Comparison of ENCODE assay signal across 15 cellular contexts in genomic region chr1:55724551-55725325, GRCh38.
DNase-seq lines count a peak whose midpoint lies in the region; ATAC-seq and TF ChIP-seq lines count a peak whose summit lies in the region.
"Had no signal": no experiment of that assay in that cellular context is flagged by ENCODE, and none has a peak within 500 bp of the region (broad histone marks: within the 10 kb centered on the region; RNA-seq: fewer than 3 reads in every experiment).

No MANE protein-coding gene starts in this region.

- H3K36me3 ChIP-seq in mucosa of descending colon (ENCODE audit: low read depth) (no peaks in the 10 kb centered on the region), psoas muscle (ENCODE audit: insufficient read depth in 1 of 2, low read depth in 1 of 2) (no peaks in the 10 kb centered on the region)
- H3K36me3 ChIP-seq: BLaER1 treated with 17β-estradiol and CSF1 and Interleukin-3, amounts not matched to agents 10 nM and 100 nM; upper lobe of right lung had no signal

- H3K27me3 ChIP-seq in psoas muscle (ENCODE audit: insufficient read depth in 3 of 3, low read length in 2 of 3): no peaks in the 10 kb centered on the region
- H3K27me3 ChIP-seq: BLaER1 treated with 17β-estradiol and CSF1 and Interleukin-3, amounts not matched to agents 10 nM and 100 nM; upper lobe of right lung had no signal

- ATAC-seq in mucosa of descending colon (peak; percentile 37), psoas muscle (no peak), HG03095 (IDR thresholded peaks at IDR 0.05; ENCODE audit: unreplicated experiment) (no peak)
- ATAC-seq: stimulated activated effector memory CD8-positive, alpha-beta T cell treated with anti-CD3 and anti-CD28 coated beads, Interleukin-12 subunit alpha, Interleukin-12 subunit beta, amount 100 ng/mL, for 72 hours; upper lobe of right lung had no signal

- intact Hi-C loops in mucosa of descending colon (cut with DNase I, micrococcal nuclease) (no loop called here), psoas muscle (cut with DNase I) (no loop called here)

- in situ Hi-C loops in astrocyte of the cerebellum (cut with HindIII; ENCODE audit: low sequenced_read_pairs): no loop called here

- no peak overlapping the region for H3K27ac ChIP-seq in psoas muscle
- H3K27ac ChIP-seq: BLaER1 treated with 17β-estradiol and CSF1 and Interleukin-3, amounts not matched to agents 10 nM and 100 nM; upper lobe of right lung had no signal

- H3K9me3 ChIP-seq in mucosa of descending colon (no peaks in the 10 kb centered on the region), psoas muscle (no peaks in the 10 kb centered on the region)
- H3K9me3 ChIP-seq: BLaER1 treated with 17β-estradiol and CSF1 and Interleukin-3, amounts not matched to agents 10 nM and 100 nM; upper lobe of right lung had no signal

- no peak overlapping the region for H3K4me3 ChIP-seq in astrocyte of the cerebellum (ENCODE audit: low read depth, low read length)
- H3K4me3 ChIP-seq in mucosa of descending colon: no peak overlapping the region
- no peak overlapping the region for H3K4me3 ChIP-seq in psoas muscle
- H3K4me3 ChIP-seq: BLaER1 treated with 17β-estradiol and CSF1 and Interleukin-3, amounts not matched to agents 10 nM and 100 nM; upper lobe of right lung had no signal

- H3K4me1 ChIP-seq in mucosa of descending colon (ENCODE audit: low read depth) (no peaks in the 10 kb centered on the region), psoas muscle (no peaks in the 10 kb centered on the region)

- no peak for TF ChIP-seq CTCF in astrocyte of the cerebellum (IDR thresholded peaks at IDR 0.05; ENCODE audit: low read depth, low read length, missing control alignments)
- no peak for TF ChIP-seq CTCF in mucosa of descending colon (IDR thresholded peaks at IDR 0.05)
- TF ChIP-seq CTCF in psoas muscle (IDR thresholded peaks at IDR 0.05): no peak

- DNase-seq in AG08396 (ENCODE audit: low spot score) (peak; percentile 64), HS-5 (ENCODE audit: low read depth) (peak; percentile 70), astrocyte of the cerebellum (ENCODE audit: low read depth) (peak; percentile 65), mucosa of descending colon (no peak), psoas muscle (no peak), SHP77 treated with DMSO at 0.1 percent for 48 hours (lab: John Stamatoyannopoulos, UW) (no peak)
- no peak for DNase-seq in effector CD8-positive, alpha-beta T cell (lab: John Stamatoyannopoulos, UW)
- DNase-seq: DMS79; glutamatergic neuron; NCI-H187 treated with DMSO at 0.1 percent for 48 hours; stimulated activated CD4-positive, alpha-beta T cell treated with anti-CD3 and anti-CD28 coated beads, Interleukin-4, amount 100 ng/mL, for 24 hours; upper lobe of right lung had no signal

- 48 to 61% (median 56%) methylated on average over 7 of the region's 7 CpGs for WGBS in psoas muscle, 3 donors

Comparison
In these comparisons a context has a peak if more than half of its experiments do, and no peak if none do; other contexts are left out.
1. DNase-seq: peak in AG08396 (single experiment), HS-5 (single experiment) and astrocyte of the cerebellum (single experiment); none in mucosa of descending colon (0 of 3), psoas muscle (0 of 2), SHP77 treated with DMSO at 0.1 percent for 48 hours (single experiment) and effector CD8-positive, alpha-beta T cell (single experiment).